ENCODE assay signal across 19 cellular contexts in the genomic region with DNA sequence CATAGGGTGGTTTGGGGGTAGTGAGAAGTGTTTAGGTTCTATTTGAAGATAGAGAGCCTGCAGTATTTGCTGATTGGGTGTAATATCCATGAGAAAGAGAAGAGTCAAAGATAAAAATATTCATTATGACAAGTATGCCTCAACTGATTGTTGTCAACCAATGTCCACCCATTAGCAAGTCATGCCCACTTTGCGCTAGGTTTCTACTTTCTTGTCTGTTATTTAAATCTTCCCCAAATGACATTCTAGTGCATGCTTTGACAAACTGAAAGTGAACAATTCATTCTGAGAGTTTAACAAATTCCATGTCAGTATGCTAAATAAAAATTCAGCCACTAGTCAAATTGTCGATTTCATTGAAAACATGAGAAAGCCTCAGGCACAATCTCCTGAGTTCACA. TPM values are rescaled to one million over a fixed set of nuclear protein-coding genes. Genes with fewer than 3 reads are reported as not detected.
DNase-seq lines count a peak whose midpoint lies in the region; ATAC-seq, FAIRE-seq and TF ChIP-seq lines count a peak whose summit lies in the region.
"Had no signal": no experiment of that assay in that cellular context is flagged by ENCODE, and none has a peak within 500 bp of the region (broad histone marks: within the 10 kb centered on the region; RNA-seq: fewer than 3 reads in every experiment).

No MANE protein-coding gene starts in this region.

- H3K9ac ChIP-seq in K562 (ENCODE audit: insufficient read depth in 1 of 2, low read depth in 2 of 2, low read length in 2 of 2): no peak overlapping the region
- H3K9ac ChIP-seq: GM23248 had no signal

- no peaks in the 10 kb centered on the region for H3K79me2 ChIP-seq in GM23338 (replicated peaks; ENCODE audit: insufficient read depth)
- no peaks in the 10 kb centered on the region for H3K79me2 ChIP-seq in K562 (ENCODE audit: control insufficient read depth, insufficient read depth, low read length)

- no peak overlapping the region for H3K27ac Mint-ChIP-seq in activated T-cell treated with anti-CD3 and anti-CD28 coated beads, Interleukin-2, amount 50 U/mL, for 72 hours
- no peak overlapping the region for H3K27ac Mint-ChIP-seq in activated T-cell treated with anti-CD3 and anti-CD28 coated beads, Interleukin-2, amount 50 U/mL, for 24 hours
- no peak overlapping the region for H3K27ac Mint-ChIP-seq in GM23338
- no peak overlapping the region for H3K27ac Mint-ChIP-seq in osteocyte (ENCODE audit: unreplicated experiment)
- H3K27ac Mint-ChIP-seq: CD4-positive, alpha-beta T cell had no signal

- WGBS in K562 (ENCODE audit: insufficient coverage, low coverage, missing lambda C conversion rate): 15% methylated on average over 2 of the region's 2 CpGs

- ATAC-seq in activated T-cell treated with anti-CD3 and anti-CD28 coated beads, Interleukin-2, amount 50 U/mL, for 72 hours (replicated peaks in 1 of 2): peak; percentile 36 to 50
- ATAC-seq in GM23338 (no peak), K562 (no peak), HG03280 (IDR thresholded peaks at IDR 0.05; ENCODE audit: unreplicated experiment) (no peak)
- ATAC-seq: A549 had no signal

- no TSS peak for BruUV-seq in K562 (replicated peaks; lab: Mats Ljungman, UMichigan)

- H3K27me3 ChIP-seq in GM23338 (ENCODE audit: insufficient read depth) (no peaks in the 10 kb centered on the region), K562 (ENCODE audit: control insufficient read depth in 2 of 2, insufficient read depth in 2 of 2, low read length in 2 of 2) (peaks cover 0 to 3% of the 10 kb centered on the region in 2 experiments; a peak in 1 of 5 replicates)

- CTCF ChIA-PET in GM10248 (lab: Yijun Ruan, JAX) (interaction anchor here (1.0 kb wide), 1 partner anchor 134 kb away, joined by 4 read pairs; no protein-coding TSS in a partner anchor), K562 (lab: Yijun Ruan, JAX; ENCODE audit: low intra/inter-chr PET ratio) (interaction anchor here (1.0 kb wide), 1 partner anchor 230 kb away, joined by 4 read pairs; no protein-coding TSS in a partner anchor)

- no peaks in the 10 kb centered on the region for H3K36me3 ChIP-seq in GM23338 (ENCODE audit: insufficient read depth)
- H3K36me3 ChIP-seq in K562 (ENCODE audit: control insufficient read depth, insufficient read depth, low read length): no peaks in the 10 kb centered on the region

- H3K27me3 Mint-ChIP-seq in activated T-cell treated with anti-CD3 and anti-CD28 coated beads, Interleukin-2, amount 50 U/mL, for 72 hours (ENCODE audit: low read depth): peaks cover 5% of the 10 kb centered on the region
- no peaks in the 10 kb centered on the region for H3K27me3 Mint-ChIP-seq in activated T-cell treated with anti-CD3 and anti-CD28 coated beads, Interleukin-2, amount 50 U/mL, for 24 hours
- H3K27me3 Mint-ChIP-seq in GM23338 (ENCODE audit: insufficient read depth, low read depth, poor library complexity) (peaks cover 2% of the 10 kb centered on the region), osteocyte (ENCODE audit: unreplicated experiment) (peaks cover 59% of the 10 kb centered on the region)
- H3K27me3 Mint-ChIP-seq: CD4-positive, alpha-beta T cell had no signal

- H3K36me3 Mint-ChIP-seq in activated T-cell treated with anti-CD3 and anti-CD28 coated beads, Interleukin-2, amount 50 U/mL, for 72 hours (ENCODE audit: insufficient read depth in 2 of 2): no peaks in the 10 kb centered on the region
- H3K36me3 Mint-ChIP-seq in activated T-cell treated with anti-CD3 and anti-CD28 coated beads, Interleukin-2, amount 50 U/mL, for 24 hours (ENCODE audit: low read depth): peaks cover 2% of the 10 kb centered on the region
- H3K36me3 Mint-ChIP-seq in GM23338 (ENCODE audit: low read depth): no peaks in the 10 kb centered on the region
- no peaks in the 10 kb centered on the region for H3K36me3 Mint-ChIP-seq in osteocyte (ENCODE audit: unreplicated experiment)

- H3K9me1 ChIP-seq in K562 (ENCODE audit: control insufficient read depth, insufficient read depth, low read length): no peaks in the 10 kb centered on the region

- TF ChIP-seq RAD21 in K562 (CRISPR knock-in tag; conservative IDR thresholded peaks at IDR 0.05 in 1 of 2, IDR thresholded peaks at IDR 0.05 in 1 of 2): no peak

- H3K9me3 ChIP-seq in K562 (replicated peaks; ENCODE audit: control insufficient read depth, insufficient read depth, low read depth, low read length): no peaks in the 10 kb centered on the region
- H3K9me3 ChIP-seq: A549, Caco-2 had no signal

- TF ChIP-seq CTCF in GM10248 (IDR thresholded peaks at IDR 0.05; ENCODE audit: control extremely low read depth, extremely low read depth, low read depth, missing control alignments): no peak
- TF ChIP-seq CTCF in GM23338 (conservative IDR thresholded peaks at IDR 0.05; ENCODE audit: low read depth in 2 of 2): no peak
- TF ChIP-seq CTCF in K562 (IDR thresholded peaks at IDR 0.05 in 2 of 3, conservative IDR thresholded peaks at IDR 0.05 in 1 of 3; ENCODE audit: insufficient read depth in 2 of 3, low read depth in 1 of 3, low read length in 3 of 3): no peak
- no peak for TF ChIP-seq CTCF in osteocyte (IDR thresholded peaks at IDR 0.05)

- H4K20me1 ChIP-seq in GM23338 (replicated peaks; ENCODE audit: insufficient read depth) (no peaks in the 10 kb centered on the region), K562 (replicated peaks; ENCODE audit: control insufficient read depth, insufficient read depth, low read length) (no peaks in the 10 kb centered on the region)

- in situ Hi-C loops in K562 (cut with MboI): loop anchor here (10.0 kb wide), 1 partner anchor 228 kb away; no protein-coding TSS in a partner anchor

- H3K9me3 Mint-ChIP-seq in activated T-cell treated with anti-CD3 and anti-CD28 coated beads, Interleukin-2, amount 50 U/mL, for 72 hours: no peaks in the 10 kb centered on the region
- no peaks in the 10 kb centered on the region for H3K9me3 Mint-ChIP-seq in activated T-cell treated with anti-CD3 and anti-CD28 coated beads, Interleukin-2, amount 50 U/mL, for 24 hours
- H3K9me3 Mint-ChIP-seq in GM23338 (no peaks in the 10 kb centered on the region; the same call in 1 of the 3 replicates), osteocyte (ENCODE audit: unreplicated experiment) (no peaks in the 10 kb centered on the region)
- H3K9me3 Mint-ChIP-seq: CD4-positive, alpha-beta T cell had no signal

- DNase-seq in activated T-cell treated with anti-CD3 and anti-CD28 coated beads, Interleukin-2, amount 50 U/mL, for 72 hours: no peak
- no peak for DNase-seq in activated T-cell treated with anti-CD3 and anti-CD28 coated beads, Interleukin-2, amount 50 U/mL, for 24 hours
- DNase-seq in GM10248 (ENCODE audit: extremely low spot score) (peak; percentile 14), GM23338 (ENCODE audit: low spot score) (no peak), K562 (ENCODE audit: extremely low read depth in 1 of 4, low spot score in 3 of 4) (no peak), osteocyte (ENCODE audit: extremely low spot score, unreplicated experiment) (no peak)
- DNase-seq: AML-193; Caco-2; CD4-positive, alpha-beta T cell; GM23248; HCEC 1CT had no signal

- peaks cover 29% of the 10 kb centered on the region for H3K4me1 ChIP-seq in GM23338 (ENCODE audit: insufficient read depth)
- no peaks in the 10 kb centered on the region for H3K4me1 ChIP-seq in K562 (replicated peaks in 1 of 2; ENCODE audit: control insufficient read depth in 2 of 2, insufficient read depth in 2 of 2, low read length in 2 of 2)
- H3K4me1 ChIP-seq: A549 had no signal

- H3K27ac ChIP-seq in GM23338 (ENCODE audit: low read depth) (no peak overlapping the region), K562 (ENCODE audit: extremely low read depth, low read depth, low read length) (no peak overlapping the region)
- H3K27ac ChIP-seq: 22Rv1, A549, C4-2B, GM23248 had no signal

- no peak for FAIRE-seq in K562 (lab: Jason Lieb, UNC)
- FAIRE-seq: A549, D721Med, G401.6, H54 had no signal

- TF ChIP-seq EP300 in K562 (IDR thresholded peaks at IDR 0.05; ENCODE audit: low read length): no peak

- no peak overlapping the region for H3K4me3 Mint-ChIP-seq in activated T-cell treated with anti-CD3 and anti-CD28 coated beads, Interleukin-2, amount 50 U/mL, for 72 hours
- H3K4me3 Mint-ChIP-seq in activated T-cell treated with anti-CD3 and anti-CD28 coated beads, Interleukin-2, amount 50 U/mL, for 24 hours: no peak overlapping the region
- H3K4me3 Mint-ChIP-seq in GM23338 (no peak overlapping the region), osteocyte (ENCODE audit: unreplicated experiment) (no peak overlapping the region)
- H3K4me3 Mint-ChIP-seq: CD4-positive, alpha-beta T cell had no signal

- POLR2A ChIA-PET in GM10248 (lab: Yijun Ruan, JAX) (no interaction called here), K562 (lab: Yijun Ruan, JAX) (no interaction called here)

- peaks cover 33% of the 10 kb centered on the region for H3K4me1 Mint-ChIP-seq in activated T-cell treated with anti-CD3 and anti-CD28 coated beads, Interleukin-2, amount 50 U/mL, for 72 hours (ENCODE audit: low read depth)
- peaks cover 39% of the 10 kb centered on the region for H3K4me1 Mint-ChIP-seq in activated T-cell treated with anti-CD3 and anti-CD28 coated beads, Interleukin-2, amount 50 U/mL, for 24 hours (ENCODE audit: low read depth)
- H3K4me1 Mint-ChIP-seq in GM23338 (peaks cover 32% of the 10 kb centered on the region), osteocyte (ENCODE audit: unreplicated experiment) (no peaks in the 10 kb centered on the region)

- H3F3A ChIP-seq in GM23338 (replicated peaks; ENCODE audit: low read depth): no peaks in the 10 kb centered on the region

- TF ChIP-seq POLR2A in K562 (conservative IDR thresholded peaks at IDR 0.05): no peak

- no peaks in the 10 kb centered on the region for H3K9me2 ChIP-seq in GM23338 (ENCODE audit: insufficient read depth)

- H2AFZ ChIP-seq in GM23338 (0 out of 2 replicates have a peak overlapping the region, but pooled peaks have one; percentile 23), K562 (ENCODE audit: low read depth, low read length) (no peak overlapping the region)
- H2AFZ ChIP-seq: GM23248 had no signal

- intact Hi-C loops in K562 (cut with micrococcal nuclease): loop anchor here (5.0 kb wide), 1 partner anchor 230 kb away; no protein-coding TSS in a partner anchor

- no peak overlapping the region for H3K4me3 ChIP-seq in GM23338
- no peak overlapping the region for H3K4me3 ChIP-seq in K562
- H3K4me3 ChIP-seq: A549, GM23248 had no signal

- H3K4me2 ChIP-seq in GM23338: no peak overlapping the region
- no peak overlapping the region for H3K4me2 ChIP-seq in K562 (ENCODE audit: insufficient read depth, low read length)
- H3K4me2 ChIP-seq: A549 had no signal

RNA-seq across cellular contexts. Expression of a gene that starts 3.7 kb away (rescaled TPM):
- 10 to 100 TPM; 11.7 to 27.8 TPM for total RNA-seq in activated T-cell treated with anti-CD3 and anti-CD28 coated beads, Interleukin-2, amount 50 U/mL, for 72 hours
- total RNA-seq in GM23338 (2014; rRNA removed; shearing (Covaris generic)): not detected in 2 replicates
- polyA plus RNA-seq in GM23338 (2016; fragmentation: Nextera tagmentation; extraction: Ambion mirVana) (0.24 and 0.89 TPM in 2 replicates), K562 (2011; rRNA removed) (not detected in 2 replicates), K562 (2014; fragmentation: Illumina TruSeq; extraction: Trizol) (0.09 TPM in 1 of 2 replicates, not detected in the other), K562 (2014; fragmentation: Nextera tagmentation; extraction: Ambion mirVana) (under 1 TPM; 0.06 TPM), K562 (2014; rRNA removed) (not detected in 2 replicates)
- total RNA-seq in K562 (2011; cell fraction: chromatin; rRNA removed; ENCODE audit: low replicate concordance): not detected in 2 replicates
- not detected in 2 replicates for total RNA-seq in K562 (2011; cell fraction: nucleolus; rRNA removed)
- 0.29 TPM in 1 of 2 replicates, not detected in the other for total RNA-seq in K562 (2011; cell fraction: nucleoplasm; rRNA removed)
- total RNA-seq in K562 (2014; rRNA removed) (not detected in 2 replicates), K562 (2014; rRNA removed; fragmentation: Illumina TruSeq; extraction: Trizol) (not detected in 2 replicates), K562 (2015; rRNA removed; fragmentation: Illumina TruSeq; extraction: Trizol) (not detected in 2 replicates), K562 (2021) (not detected in 2 replicates), osteocyte (0.34 and 0.38 TPM in 2 replicates)
- not detected in 2 replicates for polyA plus RNA-seq in K562 (2011; cell fraction: cytosol; rRNA removed)
- polyA plus RNA-seq in K562 (2011; cell fraction: nucleus; rRNA removed): 1.7 TPM in 1 of 2 replicates, not detected in the other
- 0.14 TPM in 1 of 2 replicates, not detected in the other for polyA plus RNA-seq in K562 (2012)
- polyA minus RNA-seq in K562 (2011; rRNA and poly(A)+ RNA removed): 0.18 TPM in 1 of 2 replicates, not detected in the other
- polyA minus RNA-seq in K562 (2011; cell fraction: cytosol; rRNA and poly(A)+ RNA removed): not detected in 2 replicates
- polyA minus RNA-seq in K562 (2011; cell fraction: nucleus; rRNA and poly(A)+ RNA removed): not detected in 2 replicates
- total RNA-seq: GM23248 had no signal
- polyA plus RNA-seq: A549, BJ, GM23248 had no signal

RNA-seq across cellular contexts. Expression of a gene that starts 28.9 kb away (rescaled TPM):
- total RNA-seq in activated T-cell treated with anti-CD3 and anti-CD28 coated beads, Interleukin-2, amount 50 U/mL, for 72 hours: 10 to 100 TPM; 15.7 to 51.0 TPM
- not detected in 2 replicates for total RNA-seq in GM23338 (2014; rRNA removed; shearing (Covaris generic))
- not detected in 2 replicates for polyA plus RNA-seq in GM23338 (2016; fragmentation: Nextera tagmentation; extraction: Ambion mirVana)
- not detected in 2 replicates for total RNA-seq in K562 (2011; cell fraction: chromatin; rRNA removed; ENCODE audit: low replicate concordance)
- not detected in 2 replicates for total RNA-seq in K562 (2011; cell fraction: nucleolus; rRNA removed)
- total RNA-seq in K562 (2011; cell fraction: nucleoplasm; rRNA removed): not detected in 2 replicates
- not detected in 2 replicates for total RNA-seq in K562 (2014; rRNA removed)
- not detected in 2 replicates for total RNA-seq in K562 (2014; rRNA removed; fragmentation: Illumina TruSeq; extraction: Trizol)
- not detected in 2 replicates for total RNA-seq in K562 (2015; rRNA removed; fragmentation: Illumina TruSeq; extraction: Trizol)
- total RNA-seq in K562 (2021): not detected in 2 replicates
- polyA plus RNA-seq in K562 (2011; rRNA removed): not detected in 2 replicates
- not detected in 2 replicates for polyA plus RNA-seq in K562 (2011; cell fraction: cytosol; rRNA removed)
- not detected in 2 replicates for polyA plus RNA-seq in K562 (2011; cell fraction: nucleus; rRNA removed)
- not detected in 2 replicates for polyA plus RNA-seq in K562 (2012)
- polyA plus RNA-seq in K562 (2014; fragmentation: Illumina TruSeq; extraction: Trizol): not detected in 2 replicates
- polyA plus RNA-seq in K562 (2014; fragmentation: Nextera tagmentation; extraction: Ambion mirVana): not detected
- not detected in 2 replicates for polyA plus RNA-seq in K562 (2014; rRNA removed)
- not detected in 2 replicates for polyA minus RNA-seq in K562 (2011; rRNA and poly(A)+ RNA removed)
- not detected in 2 replicates for polyA minus RNA-seq in K562 (2011; cell fraction: cytosol; rRNA and poly(A)+ RNA removed)
- not detected in 2 replicates for polyA minus RNA-seq in K562 (2011; cell fraction: nucleus; rRNA and poly(A)+ RNA removed)
- total RNA-seq in osteocyte: not detected in 2 replicates
- total RNA-seq: Caco-2; CD4-positive, alpha-beta T cell; GM23248 had no signal
- polyA plus RNA-seq: A549, BJ, GM23248 had no signal

Comparison
In these comparisons a context has a peak if more than half of its experiments do, and no peak if none do; other contexts are left out.
1. ATAC-seq: peak in activated T-cell treated with anti-CD3 and anti-CD28 coated beads, Interleukin-2, amount 50 U/mL, for 72 hours (2 of 2); none in GM23338 (single experiment), K562 (single experiment) and HG03280 (single experiment).
2. RNA of a gene that starts 28.9 kb away (total RNA-seq): 15.7 to 51.0 TPM in activated T-cell treated with anti-CD3 and anti-CD28 coated beads, Interleukin-2, amount 50 U/mL, for 72 hours; not detected in osteocyte, not detected in GM23338 and not detected in K562; every median in the first group is over 10 times any median in the second.